In genomic region chr20:5949943-5950270, GRCh38 we compare ENCODE assay signal across 8 cellular contexts. TPM values are rescaled to one million over a fixed set of nuclear protein-coding genes. Genes with fewer than 3 reads are reported as not detected.
DNase-seq lines count a peak whose midpoint lies in the region; ATAC-seq and TF ChIP-seq lines count a peak whose summit lies in the region.

No MANE protein-coding gene starts in this region.

- H3F3A ChIP-seq in GM23248 (ENCODE audit: insufficient read depth): peaks cover 15% of the 10 kb centered on the region

- H3K27ac ChIP-seq in GM23248: no peak overlapping the region
- H3K27ac ChIP-seq in Peyer's patch: peak overlapping the region; percentile 35 to 78 (median 40)
- H3K27ac ChIP-seq in skin epidermis: peak overlapping the region in 18 of 21 experiments; percentile 34 to 86 (median 82)

- TF ChIP-seq CTCF in Peyer's patch (IDR thresholded peaks at IDR 0.05): no peak
- TF ChIP-seq CTCF in fibroblast of pulmonary artery (IDR thresholded peaks at IDR 0.05; ENCODE audit: low read length, missing control alignments): no peak

- H3K4me1 ChIP-seq in GM23248 (ENCODE audit: insufficient read depth) (peaks cover 16% of the 10 kb centered on the region), Peyer's patch (peaks cover 0 to 17% (median 3%) of the 10 kb centered on the region in 4 donors)

- peaks cover 46% of the 10 kb centered on the region for H3K79me2 ChIP-seq in GM23248 (ENCODE audit: insufficient read depth)

- DNase-seq in GM23248: no peak
- no peak for DNase-seq in Peyer's patch
- DNase-seq in fibroblast of pulmonary artery (ENCODE audit: low read depth): no peak
- no peak for DNase-seq in AG08395 (ENCODE audit: low spot score)
- no peak for DNase-seq in NCI-H2227 treated with DMSO at 0.1 percent for 48 hours (lab: John Stamatoyannopoulos, UW)

- peak overlapping the region; percentile 94 for H2AFZ ChIP-seq in GM23248

- WGBS in GM23248 (ENCODE audit: low coverage in 1 of 2, low lambda C conversion rate in 2 of 2, missing lambda C conversion rate in 2 of 2), 2 experiments: 1 to 3% methylated on average over 9 to 11 of the region's 11 CpGs

- peak overlapping the region; percentile 95 for H3K4me2 ChIP-seq in GM23248 (ENCODE audit: unreplicated experiment)

- ATAC-seq in HG03039 (IDR thresholded peaks at IDR 0.05; ENCODE audit: unreplicated experiment) (no peak), HG03432 (IDR thresholded peaks at IDR 0.05; ENCODE audit: unreplicated experiment) (no peak)

- H3K9ac ChIP-seq in GM23248: peak overlapping the region; percentile 82

- H3K36me3 ChIP-seq in GM23248 (ENCODE audit: low read depth): peaks cover 5% of the 10 kb centered on the region; the same call in 1 of the 2 replicates
- H3K36me3 ChIP-seq in Peyer's patch: peaks cover 0 to 20% (median 0%) of the 10 kb centered on the region in 3 donors

- H3K9me2 ChIP-seq in GM23248 (ENCODE audit: insufficient read depth): no peaks in the 10 kb centered on the region

- H3K4me3 ChIP-seq in GM23248: peak overlapping the region; percentile 92
- peak overlapping the region; percentile 52 to 81 (median 72) for H3K4me3 ChIP-seq in Peyer's patch
- H3K4me3 ChIP-seq in fibroblast of pulmonary artery (replicated peaks; ENCODE audit: low read depth, low read length): peak overlapping the region; percentile 88
- H3K4me3 ChIP-seq in skin epidermis: peak overlapping the region; percentile 56 to 94 (median 84)

- no peaks in the 10 kb centered on the region for H4K20me1 ChIP-seq in GM23248 (ENCODE audit: insufficient read depth)

- H3K27me3 ChIP-seq in GM23248 (replicated peaks; ENCODE audit: insufficient read depth) (no peaks in the 10 kb centered on the region), Peyer's patch (no peaks in the 10 kb centered on the region)

- TF ChIP-seq POLR2A in Peyer's patch (IDR thresholded peaks at IDR 0.05): no peak

- H3K9me3 ChIP-seq in GM23248 (ENCODE audit: low read depth) (no peaks in the 10 kb centered on the region), Peyer's patch (no peaks in the 10 kb centered on the region)

- in situ Hi-C loops in GM23248 (cut with MboI): no loop called here

RNA-seq across cellular contexts. Expression of gene TRMT6, which starts 0.4 kb away (rescaled TPM):
- 8.2 and 9.7 TPM in 2 replicates for total RNA-seq in GM23248 (2014; rRNA removed; shearing (Covaris generic))
- 10.3 and 10.7 TPM in 2 replicates for polyA plus RNA-seq in GM23248 (2016; fragmentation: Nextera tagmentation; extraction: Ambion mirVana)
- 10 to 100 TPM in 1 of 4 donors, 1 to 10 TPM in 3; 3.5 to 18.2 (median 5.6) TPM for total RNA-seq in Peyer's patch

RNA-seq across cellular contexts. Expression of gene MCM8, which starts 0.5 kb away (rescaled TPM):
- total RNA-seq in GM23248 (2014; rRNA removed; shearing (Covaris generic)): 6.4 and 7.7 TPM in 2 replicates
- polyA plus RNA-seq in GM23248 (2016; fragmentation: Nextera tagmentation; extraction: Ambion mirVana): 1.0 and 1.5 TPM in 2 replicates
- 10 to 100 TPM in 1 of 4 donors, 1 to 10 TPM in 3; 5.8 to 25.6 (median 6.2) TPM for total RNA-seq in Peyer's patch

RNA-seq across cellular contexts. Expression of gene CHGB, which starts 38.6 kb away (rescaled TPM):
- 0.22 TPM in 1 of 2 replicates, not detected in the other for total RNA-seq in GM23248 (2014; rRNA removed; shearing (Covaris generic))
- 0.30 and 0.32 TPM in 2 replicates for polyA plus RNA-seq in GM23248 (2016; fragmentation: Nextera tagmentation; extraction: Ambion mirVana)
- total RNA-seq in Peyer's patch: 10 to 100 TPM in 3 of 4 donors, not detected in 1; 11.2 to 19.6 (median 11.7) TPM

RNA-seq across cellular contexts. Expression of gene CRLS1, which starts 56.0 kb away (rescaled TPM):
- 50.3 and 51.0 TPM in 2 replicates for total RNA-seq in GM23248 (2014; rRNA removed; shearing (Covaris generic))
- 44.3 and 46.3 TPM in 2 replicates for polyA plus RNA-seq in GM23248 (2016; fragmentation: Nextera tagmentation; extraction: Ambion mirVana)
- total RNA-seq in Peyer's patch: 10 to 100 TPM; 43.7 to 67.6 (median 61.4) TPM
